Comparison of ENCODE assay signal across 1 cellular context in the genomic region with DNA sequence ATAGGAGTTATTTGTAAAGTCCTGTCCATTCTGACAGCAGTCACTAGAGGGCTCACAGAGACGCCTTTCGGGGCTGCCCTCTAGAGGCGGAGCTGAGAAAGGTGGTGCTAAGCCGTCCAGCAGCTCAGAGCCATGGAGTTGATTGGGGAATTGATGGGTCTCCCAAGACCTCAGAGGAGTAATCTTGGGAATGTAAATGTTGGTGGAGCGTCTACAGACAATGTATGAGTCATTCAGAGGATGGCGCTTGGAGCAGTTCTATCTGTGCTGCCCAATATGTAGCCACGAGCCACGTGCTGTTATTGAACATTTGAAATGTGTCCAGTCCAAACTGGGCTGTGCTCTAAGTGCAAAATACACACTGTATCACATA.
TF ChIP-seq lines count a peak whose summit lies in the region.

No MANE protein-coding gene starts in this region.

TF ChIP-seq in HEK293, 187 proteins besides CTCF, POLR2A, EP300 and RAD21 (continued from another document):
- TF ChIP-seq ZSCAN18 (tag by site-specific recombination; IDR thresholded peaks at IDR 0.05) (no peak), ZNF621 (tag by site-specific recombination; IDR thresholded peaks at IDR 0.05) (no peak), ZNF394 (tag by site-specific recombination; IDR thresholded peaks at IDR 0.05; ENCODE audit: borderline replicate concordance) (no peak), OSR2 (tag by site-specific recombination; IDR thresholded peaks at IDR 0.05) (no peak), ZNF658 (tag by site-specific recombination; IDR thresholded peaks at IDR 0.05) (no peak), ZBTB8A (tag by site-specific recombination; IDR thresholded peaks at IDR 0.05) (peak; percentile 42; the same call in 1 of the 2 replicates), ZNF18 (tag by site-specific recombination; IDR thresholded peaks at IDR 0.05) (no peak), ZNF654 (tag by site-specific recombination; IDR thresholded peaks at IDR 0.05; ENCODE audit: low read depth) (peak; percentile 60), SP2 (tag by site-specific recombination; IDR thresholded peaks at IDR 0.05) (no peak), ZNF510 (tag by site-specific recombination; IDR thresholded peaks at IDR 0.05; ENCODE audit: insufficient replicate concordance) (no peak), BCL11A (tag by site-specific recombination; IDR thresholded peaks at IDR 0.05; ENCODE audit: low read depth) (no peak), ZSCAN30 (tag by site-specific recombination; IDR thresholded peaks at IDR 0.05) (0 out of 2 replicates have a peak, but pooled peaks have one; percentile 46), ZNF223 (tag by site-specific recombination; IDR thresholded peaks at IDR 0.05) (no peak), ZNF664 (tag by site-specific recombination; IDR thresholded peaks at IDR 0.05) (no peak), HOXD13 (CRISPR knock-in tag; IDR thresholded peaks at IDR 0.05; ENCODE audit: borderline replicate concordance) (no peak)
- TF ChIP-seq, protein P1, sequence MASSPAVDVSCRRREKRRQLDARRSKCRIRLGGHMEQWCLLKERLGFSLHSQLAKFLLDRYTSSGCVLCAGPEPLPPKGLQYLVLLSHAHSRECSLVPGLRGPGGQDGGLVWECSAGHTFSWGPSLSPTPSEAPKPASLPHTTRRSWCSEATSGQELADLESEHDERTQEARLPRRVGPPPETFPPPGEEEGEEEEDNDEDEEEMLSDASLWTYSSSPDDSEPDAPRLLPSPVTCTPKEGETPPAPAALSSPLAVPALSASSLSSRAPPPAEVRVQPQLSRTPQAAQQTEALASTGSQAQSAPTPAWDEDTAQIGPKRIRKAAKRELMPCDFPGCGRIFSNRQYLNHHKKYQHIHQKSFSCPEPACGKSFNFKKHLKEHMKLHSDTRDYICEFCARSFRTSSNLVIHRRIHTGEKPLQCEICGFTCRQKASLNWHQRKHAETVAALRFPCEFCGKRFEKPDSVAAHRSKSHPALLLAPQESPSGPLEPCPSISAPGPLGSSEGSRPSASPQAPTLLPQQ (tag by site-specific recombination; IDR thresholded peaks at IDR 0.05) = no peak
- TF ChIP-seq, protein P2, sequence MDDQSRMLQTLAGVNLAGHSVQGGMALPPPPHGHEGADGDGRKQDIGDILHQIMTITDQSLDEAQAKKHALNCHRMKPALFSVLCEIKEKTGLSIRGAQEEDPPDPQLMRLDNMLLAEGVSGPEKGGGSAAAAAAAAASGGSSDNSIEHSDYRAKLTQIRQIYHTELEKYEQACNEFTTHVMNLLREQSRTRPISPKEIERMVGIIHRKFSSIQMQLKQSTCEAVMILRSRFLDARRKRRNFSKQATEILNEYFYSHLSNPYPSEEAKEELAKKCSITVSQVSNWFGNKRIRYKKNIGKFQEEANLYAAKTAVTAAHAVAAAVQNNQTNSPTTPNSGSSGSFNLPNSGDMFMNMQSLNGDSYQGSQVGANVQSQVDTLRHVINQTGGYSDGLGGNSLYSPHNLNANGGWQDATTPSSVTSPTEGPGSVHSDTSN (CRISPR knock-in tag; IDR thresholded peaks at IDR 0.05) = no peak
- TF ChIP-seq, protein P3, sequence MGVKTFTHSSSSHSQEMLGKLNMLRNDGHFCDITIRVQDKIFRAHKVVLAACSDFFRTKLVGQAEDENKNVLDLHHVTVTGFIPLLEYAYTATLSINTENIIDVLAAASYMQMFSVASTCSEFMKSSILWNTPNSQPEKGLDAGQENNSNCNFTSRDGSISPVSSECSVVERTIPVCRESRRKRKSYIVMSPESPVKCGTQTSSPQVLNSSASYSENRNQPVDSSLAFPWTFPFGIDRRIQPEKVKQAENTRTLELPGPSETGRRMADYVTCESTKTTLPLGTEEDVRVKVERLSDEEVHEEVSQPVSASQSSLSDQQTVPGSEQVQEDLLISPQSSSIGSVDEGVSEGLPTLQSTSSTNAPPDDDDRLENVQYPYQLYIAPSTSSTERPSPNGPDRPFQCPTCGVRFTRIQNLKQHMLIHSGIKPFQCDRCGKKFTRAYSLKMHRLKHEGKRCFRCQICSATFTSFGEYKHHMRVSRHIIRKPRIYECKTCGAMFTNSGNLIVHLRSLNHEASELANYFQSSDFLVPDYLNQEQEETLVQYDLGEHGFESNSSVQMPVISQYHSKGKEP (tag by site-specific recombination; IDR thresholded peaks at IDR 0.05) = no peak
